Comparison of ENCODE assay signal across 2 cellular contexts in the genomic region with DNA sequence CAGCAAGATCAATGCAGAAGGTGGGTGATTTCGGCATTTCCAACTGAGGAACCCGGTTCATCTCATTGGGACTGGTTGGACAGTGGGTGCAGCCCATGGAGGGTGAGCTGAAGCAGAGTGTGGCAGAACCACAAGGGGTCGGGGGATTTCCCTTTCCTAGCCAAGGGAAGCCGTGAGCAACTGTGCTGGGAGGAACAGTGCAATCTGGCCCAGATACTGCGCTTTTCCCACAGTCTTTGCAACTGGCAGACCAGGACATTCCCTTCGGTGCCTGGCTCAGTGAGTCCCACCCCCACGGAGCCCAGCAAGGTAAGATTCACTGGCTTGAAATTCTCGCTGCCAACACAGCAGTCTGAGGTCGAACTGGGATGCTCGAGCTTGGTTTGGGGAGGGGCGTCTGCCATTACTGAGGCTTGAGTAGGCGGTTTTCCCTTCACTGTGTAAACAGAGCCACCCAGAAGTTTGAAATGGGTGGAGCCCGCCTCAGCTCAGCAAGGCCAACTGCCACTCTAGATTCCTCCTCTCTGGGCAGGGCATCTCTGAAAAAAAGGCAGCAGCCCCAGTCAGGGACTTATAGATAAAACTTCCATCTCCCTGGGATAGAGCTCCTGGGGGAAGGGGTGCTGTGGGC.
TF ChIP-seq lines count a peak whose summit lies in the region.

No MANE protein-coding gene starts in this region.

TF ChIP-seq in A549, 52 proteins besides CTCF, POLR2A, EP300 and RAD21:
- TF ChIP-seq FOXS1 (CRISPR knock-in tag; IDR thresholded peaks at IDR 0.05) (no peak), KDM1A (IDR thresholded peaks at IDR 0.05; ENCODE audit: low read depth) (no peak), SMC3 (IDR thresholded peaks at IDR 0.05) (no peak), RFX5 (IDR thresholded peaks at IDR 0.05) (no peak), BHLHE40 (IDR thresholded peaks at IDR 0.05; ENCODE audit: low read depth, low read length) (no peak), E2F6 (IDR thresholded peaks at IDR 0.05; ENCODE audit: borderline replicate concordance, low read depth) (no peak), HMGXB4 (CRISPR knock-in tag; IDR thresholded peaks at IDR 0.05; ENCODE audit: borderline replicate concordance) (no peak), HES2 (IDR thresholded peaks at IDR 0.05) (no peak), ZFP36 (IDR thresholded peaks at IDR 0.05; ENCODE audit: borderline replicate concordance, partially characterized antibody) (no peak), RCOR1 (IDR thresholded peaks at IDR 0.05; ENCODE audit: low read depth, low read length) (no peak), JUNB (IDR thresholded peaks at IDR 0.05) (no peak)

TF ChIP-seq in H1, 55 proteins besides CTCF, POLR2A, EP300 and RAD21:
- TF ChIP-seq TBP (IDR thresholded peaks at IDR 0.05; ENCODE audit: low read depth, low read length), result no peak
- no peak for TF ChIP-seq ASH2L (IDR thresholded peaks at IDR 0.05; ENCODE audit: low read length)
- TF ChIP-seq, protein P1, sequence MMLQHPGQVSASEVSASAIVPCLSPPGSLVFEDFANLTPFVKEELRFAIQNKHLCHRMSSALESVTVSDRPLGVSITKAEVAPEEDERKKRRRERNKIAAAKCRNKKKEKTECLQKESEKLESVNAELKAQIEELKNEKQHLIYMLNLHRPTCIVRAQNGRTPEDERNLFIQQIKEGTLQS (IDR thresholded peaks at IDR 0.05; ENCODE audit: insufficient read depth, low read depth, low read length), result no peak
- TF ChIP-seq SIRT6 (IDR thresholded peaks at IDR 0.05; ENCODE audit: low read length), result no peak
- TF ChIP-seq NANOG (IDR thresholded peaks at IDR 0.05; ENCODE audit: insufficient read depth, low read depth, low read length, poor library complexity, severe bottlenecking), result no peak
- TF ChIP-seq CHD2 (IDR thresholded peaks at IDR 0.05; ENCODE audit: low read length), result no peak
- no peak for TF ChIP-seq CTBP2 (IDR thresholded peaks at IDR 0.05; ENCODE audit: borderline replicate concordance, insufficient read depth, insufficient read length, low read length)
